Comparison of ENCODE assay signal across 17 cellular contexts in the genomic region with DNA sequence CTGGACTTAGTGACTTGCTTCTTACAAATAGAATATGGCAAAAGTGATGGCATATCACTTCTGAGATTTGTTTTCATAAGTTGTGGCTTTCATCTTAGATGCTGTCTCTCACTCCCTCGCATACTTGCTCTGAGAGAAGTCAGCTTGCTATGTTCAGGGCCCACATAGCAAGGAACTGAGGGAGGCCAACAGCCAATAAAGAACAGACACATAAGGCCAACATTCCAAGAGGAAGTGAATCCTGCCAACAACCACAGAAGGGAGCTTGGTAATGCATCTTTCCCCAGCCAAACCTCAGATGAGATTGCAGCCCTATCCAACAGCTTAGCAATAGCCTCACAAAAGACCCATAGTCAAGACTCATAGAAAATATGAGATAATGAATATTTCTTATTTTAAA.
"Had no signal": no experiment of that assay in that cellular context is flagged by ENCODE, and none has a peak within 500 bp of the region (broad histone marks: within the 10 kb centered on the region; RNA-seq: fewer than 3 reads in every experiment).

No MANE protein-coding gene starts in this region.

- H3K4me3 ChIP-seq: cardiac muscle cell, dorsolateral prefrontal cortex, lung, neural progenitor cell, pancreas, sigmoid colon had no signal

- H3K9ac ChIP-seq: neural progenitor cell had no signal

- H3K4me3 Mint-ChIP-seq: activated CD4-positive, alpha-beta memory T cell treated with anti-CD3 and anti-CD28 coated beads, Interleukin-2, amount 10 ng/mL, durations not matched to agents 7 days and 5 days; activated CD4-positive, alpha-beta T cell treated with anti-CD3 and anti-CD28 coated beads for 36 hours; activated naive CD8-positive, alpha-beta T cell; endodermal cell; neural progenitor cell; stimulated activated naive CD8-positive, alpha-beta T cell treated with anti-CD3 and anti-CD28 coated beads, Interleukin-15, amount 100 ng/mL, for 72 hours; T-helper 1 cell treated with Interleukin-12 subunit alpha and Interleukin-12 subunit beta and Interleukin-4 antibody, amounts not matched to agents 30 μg/mL and 1 μg/mL, for 36 hours had no signal

- H3K27ac ChIP-seq: cardiac muscle cell, dorsolateral prefrontal cortex, foreskin keratinocyte, neural progenitor cell, pancreas, sigmoid colon had no signal

- H3K27me3 Mint-ChIP-seq: activated CD4-positive, alpha-beta T cell treated with anti-CD3 and anti-CD28 coated beads for 36 hours had no signal

- H2AFZ ChIP-seq: neural progenitor cell had no signal

- H3K27me3 ChIP-seq: dorsolateral prefrontal cortex, neural progenitor cell, pancreas, sigmoid colon had no signal

- H3K4me1 ChIP-seq: foreskin keratinocyte, neural progenitor cell, pancreas, sigmoid colon had no signal

- H3K36me3 ChIP-seq: cardiac muscle cell, neural progenitor cell, pancreas, sigmoid colon had no signal

- H3K9me3 ChIP-seq: pancreas, sigmoid colon had no signal

- H3K4me2 ChIP-seq: neural progenitor cell had no signal

- H3K27ac Mint-ChIP-seq: activated CD4-positive, alpha-beta memory T cell treated with anti-CD3 and anti-CD28 coated beads, Interleukin-2, amount 10 ng/mL, durations not matched to agents 7 days and 5 days; activated CD4-positive, alpha-beta T cell treated with anti-CD3 and anti-CD28 coated beads for 36 hours; activated naive CD8-positive, alpha-beta T cell; endodermal cell; neural progenitor cell; stimulated activated naive CD8-positive, alpha-beta T cell treated with anti-CD3 and anti-CD28 coated beads, Interleukin-15, amount 100 ng/mL, for 72 hours; T-helper 1 cell treated with Interleukin-12 subunit alpha and Interleukin-12 subunit beta and Interleukin-4 antibody, amounts not matched to agents 30 μg/mL and 1 μg/mL, for 36 hours had no signal

- H3K4me1 Mint-ChIP-seq: activated CD4-positive, alpha-beta T cell treated with anti-CD3 and anti-CD28 coated beads for 36 hours; neural progenitor cell; stimulated activated naive CD8-positive, alpha-beta T cell treated with anti-CD3 and anti-CD28 coated beads, Interleukin-15, amount 100 ng/mL, for 72 hours had no signal

- H3K9me3 Mint-ChIP-seq: activated CD4-positive, alpha-beta memory T cell treated with anti-CD3 and anti-CD28 coated beads, Interleukin-2, amount 10 ng/mL, durations not matched to agents 7 days and 5 days had no signal

- DNase-seq: activated CD4-positive, alpha-beta memory T cell treated with anti-CD3 and anti-CD28 coated beads, Interleukin-2, amount 10 ng/mL, durations not matched to agents 7 days and 5 days; activated CD4-positive, alpha-beta T cell treated with anti-CD3 and anti-CD28 coated beads for 36 hours; activated gamma-delta T cell; activated T-cell treated with anti-CD3 and anti-CD28 coated beads, Interleukin-2, amount 50 U/mL, for 48 hours; dorsolateral prefrontal cortex; endodermal cell; foreskin keratinocyte; midbrain; sigmoid colon; stimulated activated CD4-positive, alpha-beta T cell treated with anti-CD3 and anti-CD28 coated beads, Interleukin-1b, Interleukin-23, amount 100 ng/mL, for 48 hours; stimulated activated naive CD8-positive, alpha-beta T cell treated with anti-CD3 and anti-CD28 coated beads, Interleukin-15, amount 100 ng/mL, for 72 hours had no signal
